Comparison of ENCODE assay signal across 1 cellular context in the genomic region with DNA sequence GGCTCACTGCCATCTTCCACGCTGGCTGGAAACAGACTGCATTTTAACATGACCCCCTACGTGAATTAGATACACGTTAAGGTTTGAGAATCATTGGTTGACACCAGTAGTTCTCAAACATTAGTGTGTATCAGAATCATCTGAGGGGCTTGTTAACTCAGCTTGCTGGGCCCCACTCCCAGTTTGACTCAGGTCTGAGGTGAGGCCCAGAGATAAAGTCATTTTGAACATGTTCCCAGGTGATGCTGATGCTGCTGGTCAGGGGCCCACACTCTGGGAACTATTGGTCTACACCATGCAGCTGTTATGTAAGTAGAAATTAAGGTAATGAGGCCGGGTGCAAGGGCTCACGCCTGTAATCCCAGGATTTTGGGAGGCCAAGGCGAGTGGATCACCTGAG.
TF ChIP-seq lines count a peak whose summit lies in the region.

No MANE protein-coding gene starts in this region.

TF ChIP-seq in HepG2, 621 proteins besides CTCF, POLR2A, EP300 and RAD21:
- TF ChIP-seq RFXANK (CRISPR knock-in tag; IDR thresholded peaks at IDR 0.05), result no peak
